In genomic region chr11:108960498-108960897, GRCh38 we compare ENCODE assay signal across 19 cellular contexts.
DNase-seq lines count a peak whose midpoint lies in the region; ATAC-seq, FAIRE-seq and TF ChIP-seq lines count a peak whose summit lies in the region.
"Had no signal": no experiment of that assay in that cellular context is flagged by ENCODE, and none has a peak within 500 bp of the region (broad histone marks: within the 10 kb centered on the region; RNA-seq: fewer than 3 reads in every experiment).

No MANE protein-coding gene starts in this region.

- ATAC-seq in HepG2 (peak; percentile 43), right lobe of liver (no peak), WTC11 (peak; percentile 83), heart right ventricle (no peak)
- ATAC-seq: GM12878, left colon had no signal

- H2AFZ ChIP-seq in HepG2 (ENCODE audit: low read length): no peak overlapping the region

- TF ChIP-seq CTCF in HepG2 (CRISPR knock-in tag; IDR thresholded peaks at IDR 0.05) (no peak), right lobe of liver (IDR thresholded peaks at IDR 0.05) (no peak), WTC11 (IDR thresholded peaks at IDR 0.05) (no peak), heart right ventricle (IDR thresholded peaks at IDR 0.05) (no peak)

- TF ChIP-seq EP300 in HepG2 (IDR thresholded peaks at IDR 0.05; ENCODE audit: low read depth in 2 of 2, low read length in 2 of 2) (no peak), HepG2 (CRISPR knock-in tag; IDR thresholded peaks at IDR 0.05; ENCODE audit: borderline replicate concordance) (no peak)

- TF ChIP-seq RAD21 in HepG2 (CRISPR knock-in tag; IDR thresholded peaks at IDR 0.05): no peak

- H3K4me3 ChIP-seq in HepG2 (replicated peaks in 1 of 3; ENCODE audit: insufficient read depth in 1 of 3, low read depth in 2 of 3, low read length in 3 of 3) (no peak overlapping the region), right lobe of liver (no peak overlapping the region), heart right ventricle (no peak overlapping the region)
- H3K4me3 ChIP-seq: GM12878, testis had no signal

- H3K9me3 ChIP-seq in HepG2 (ENCODE audit: low read length) (no peaks in the 10 kb centered on the region), right lobe of liver (no peaks in the 10 kb centered on the region), heart right ventricle (no peaks in the 10 kb centered on the region)
- H3K9me3 ChIP-seq: testis had no signal

- intact Hi-C loops in HepG2 (cut with micrococcal nuclease; ENCODE audit: unreplicated experiment): no loop called here
- intact Hi-C loops in right lobe of liver (cut with DNase I): no loop called here
- intact Hi-C loops in heart right ventricle (cut with DNase I): no loop called here

- no peak overlapping the region for H3K27ac Mint-ChIP-seq in WTC11
- H3K27ac Mint-ChIP-seq: activated CD4-positive, alpha-beta T cell treated with anti-CD3 and anti-CD28 coated beads, Interleukin-2, amount 10 ng/mL, durations not matched to agents 24 days and 14 days had no signal

- peaks cover 44% of the 10 kb centered on the region for H3K4me1 Mint-ChIP-seq in WTC11

- POLR2A ChIA-PET in HepG2 (lab: Yijun Ruan, JAX) (no interaction called here), WTC11 (lab: Charles Lee) (no interaction called here)

- BruUV-seq in HepG2 (replicated peaks; lab: Mats Ljungman, UMichigan): no TSS peak

- H3K27ac ChIP-seq in HepG2 (ENCODE audit: extremely low read length, insufficient read depth, low read length) (no peak overlapping the region), right lobe of liver (no peak overlapping the region), heart right ventricle (no peak overlapping the region)
- H3K27ac ChIP-seq: testis had no signal

- no peaks in the 10 kb centered on the region for H3K27me3 Mint-ChIP-seq in WTC11 (ENCODE audit: low read depth)
- H3K27me3 Mint-ChIP-seq: activated CD4-positive, alpha-beta T cell treated with anti-CD3 and anti-CD28 coated beads, Interleukin-2, amount 10 ng/mL, durations not matched to agents 24 days and 14 days; activated T-cell treated with anti-CD3 and anti-CD28 coated beads, Interleukin-2, amount 50 U/mL, for 24 hours had no signal

- H3K36me3 Mint-ChIP-seq in WTC11: no peaks in the 10 kb centered on the region; the same call in 1 of the 2 replicates

- peaks cover 9% of the 10 kb centered on the region for H3K9me3 Mint-ChIP-seq in WTC11
- H3K9me3 Mint-ChIP-seq: activated CD4-positive, alpha-beta T cell treated with anti-CD3 and anti-CD28 coated beads, Interleukin-2, amount 10 ng/mL, durations not matched to agents 24 days and 14 days had no signal

- no peak overlapping the region for H3K9ac ChIP-seq in HepG2 (ENCODE audit: insufficient read depth, low read depth, low read length)

- H3K4me1 ChIP-seq in HepG2 (ENCODE audit: insufficient read depth, low read length) (peaks cover 23% of the 10 kb centered on the region; the same call in 1 of the 2 replicates), right lobe of liver (no peaks in the 10 kb centered on the region), heart right ventricle (peaks cover 0 to 4% (median 0%) of the 10 kb centered on the region in 9 donors)
- H3K4me1 ChIP-seq: testis had no signal

- WGBS in HepG2 (ENCODE audit: low lambda C conversion rate): 0% methylated on average over 2 of the region's 5 CpGs
- WGBS in right lobe of liver (ENCODE audit: insufficient coverage, low coverage, low lambda C conversion rate, missing lambda C conversion rate): 40% methylated on average over 2 of the region's 5 CpGs
- WGBS in heart right ventricle, 2 donors: 66 to 70% methylated on average over 5 of the region's 5 CpGs

- CTCF ChIA-PET in HepG2 (lab: Yijun Ruan, JAX; ENCODE audit: low intra/inter-chr PET ratio, low total read pairs): no interaction called here
- CTCF ChIA-PET in WTC11 (lab: Charles Lee): no interaction called here

- H3K36me3 ChIP-seq in HepG2 (replicated peaks in 1 of 2; ENCODE audit: control insufficient read depth in 1 of 2, insufficient read depth in 2 of 2, low read length in 2 of 2) (no peaks in the 10 kb centered on the region), right lobe of liver (no peaks in the 10 kb centered on the region), heart right ventricle (no peaks in the 10 kb centered on the region)

- no peaks in the 10 kb centered on the region for H4K20me1 ChIP-seq in HepG2 (ENCODE audit: insufficient read depth, low read length)

- no peak for DNase-seq in HepG2 (ENCODE audit: low spot score)
- DNase-seq in right lobe of liver: no peak
- peak; percentile 29 for DNase-seq in WTC11 (ENCODE audit: low spot score)
- DNase-seq in iPS-NIHi11 (ENCODE audit: low spot score): peak; percentile 46
- peak; percentile 35 for DNase-seq in urothelium cell line (ENCODE audit: low spot score)
- DNase-seq in NCI-H1417 treated with DMSO at 0.1 percent for 48 hours (lab: John Stamatoyannopoulos, UW): no peak
- DNase-seq in activated T-cell treated with anti-CD3 and anti-CD28 coated beads for 4 hours: no peak
- no peak for DNase-seq in heart right ventricle
- DNase-seq: activated T-cell treated with anti-CD3 and anti-CD28 coated beads, Interleukin-2, amount 50 U/mL, for 24 hours; cerebellar nuclear complex; glutamatergic neuron; left colon; NCI-H2029 treated with DMSO at 0.1 percent for 48 hours; SHP77 treated with DMSO at 0.1 percent for 48 hours; T1000; testis had no signal

- TF ChIP-seq POLR2A in HepG2 (IDR thresholded peaks at IDR 0.05; ENCODE audit: insufficient read depth in 1 of 2, low read depth in 2 of 2, low read length in 2 of 2) (no peak), right lobe of liver (IDR thresholded peaks at IDR 0.05) (no peak)

- no peaks in the 10 kb centered on the region for H3K79me2 ChIP-seq in HepG2 (ENCODE audit: insufficient read depth, low read length)

- H3K4me3 Mint-ChIP-seq in WTC11: no peak overlapping the region
- H3K4me3 Mint-ChIP-seq: activated CD4-positive, alpha-beta T cell treated with anti-CD3 and anti-CD28 coated beads, Interleukin-2, amount 10 ng/mL, durations not matched to agents 24 days and 14 days; activated T-cell treated with anti-CD3 and anti-CD28 coated beads, Interleukin-2, amount 50 U/mL, for 24 hours had no signal

- FAIRE-seq in HepG2 (lab: Jason Lieb, UNC): no peak
- FAIRE-seq in urothelium cell line (lab: Jason Lieb, UNC): no peak
- FAIRE-seq: A204.1, GM12878 had no signal

- in situ Hi-C loops in HepG2 (cut with HindIII; ENCODE audit: extremely low pct_ligation_motif_present, low pct_unique_long_range_greater_than_20kb): no loop called here

- peak overlapping the region; percentile 35; the same call in 1 of the 2 replicates for H3K4me2 ChIP-seq in HepG2 (ENCODE audit: low read depth, low read length)

- H3K27me3 ChIP-seq in HepG2 (ENCODE audit: control insufficient read depth in 1 of 2, insufficient read depth in 2 of 2, low read length in 2 of 2) (peaks cover 0 to 11% of the 10 kb centered on the region in 2 experiments; a peak in 1 of 5 replicates), right lobe of liver (no peaks in the 10 kb centered on the region), heart right ventricle (no peaks in the 10 kb centered on the region)
- H3K27me3 ChIP-seq: testis had no signal

TF ChIP-seq in HepG2, 621 proteins besides CTCF, POLR2A, EP300 and RAD21 (continues in another document):
- no peak for TF ChIP-seq ZNF253 (CRISPR knock-in tag; IDR thresholded peaks at IDR 0.05; ENCODE audit: borderline replicate concordance)
- TF ChIP-seq RNF2 (conservative IDR thresholded peaks at IDR 0.05; ENCODE audit: low read depth): no peak
- TF ChIP-seq ZNF512B (CRISPR knock-in tag; IDR thresholded peaks at IDR 0.05; ENCODE audit: borderline replicate concordance): no peak
- TF ChIP-seq ZNF746 (CRISPR knock-in tag; IDR thresholded peaks at IDR 0.05): no peak

TF ChIP-seq in WTC11, 78 proteins besides CTCF, POLR2A, EP300 and RAD21:
- TF ChIP-seq ZNF263 (CRISPR knock-in tag; IDR thresholded peaks at IDR 0.05; ENCODE audit: low read depth) (no peak), ZNF512 (CRISPR knock-in tag; IDR thresholded peaks at IDR 0.05; ENCODE audit: borderline replicate concordance) (no peak), MYBL2 (CRISPR knock-in tag; IDR thresholded peaks at IDR 0.05) (peak; percentile 37; the same call in 1 of the 2 replicates)

Comparison
In these comparisons a context has a peak if more than half of its experiments do, and no peak if none do; other contexts are left out.
1. ATAC-seq: peak in HepG2 (single experiment) and WTC11 (single experiment); none in right lobe of liver (0 of 4) and heart right ventricle (0 of 8).
2. DNase-seq: peak in WTC11 (single experiment), iPS-NIHi11 (single experiment) and urothelium cell line (single experiment); none in HepG2 (single experiment), right lobe of liver (0 of 3), NCI-H1417 treated with DMSO at 0.1 percent for 48 hours (single experiment), activated T-cell treated with anti-CD3 and anti-CD28 coated beads for 4 hours (single experiment) and heart right ventricle (0 of 2).